18 cellular contexts compared by ENCODE assay signal in genomic region chr15:57522148-57522547, GRCh38.
DNase-seq lines count a peak whose midpoint lies in the region; ATAC-seq and TF ChIP-seq lines count a peak whose summit lies in the region.
"Had no signal": no experiment of that assay in that cellular context is flagged by ENCODE, and none has a peak within 500 bp of the region (broad histone marks: within the 10 kb centered on the region; RNA-seq: fewer than 3 reads in every experiment).

No MANE protein-coding gene starts in this region.

- TF ChIP-seq EP300 in Ishikawa (IDR thresholded peaks at IDR 0.05; ENCODE audit: borderline replicate concordance), result peak; percentile 89

- DNase-seq in endothelial cell (ENCODE audit: low spot score) (no peak), lower lobe of right lung (no peak), occipital lobe (lab: John Stamatoyannopoulos, UW) (no peak), GOT3 (lab: John Stamatoyannopoulos, UW) (no peak), T-cell (no peak)
- DNase-seq: activated CD4-positive, alpha-beta T cell treated with anti-CD3 and anti-CD28 coated beads, Interleukin-2, amount 50 U/mL, for 48 hours; activated naive CD4-positive, alpha-beta T cell treated with anti-CD3 and anti-CD28 coated beads, Interleukin-2, amount 50 U/mL, for 16 hours; activated T-cell treated with anti-CD3 and anti-CD28 coated beads, Interleukin-2, amount 50 U/mL, for 1 hour; cortex of kidney; NCI-H82; stimulated activated CD4-positive, alpha-beta T cell treated with anti-CD3 and anti-CD28 coated beads, Interleukin-4, amount 100 ng/mL, for 1 hour had no signal

- H3K9me3 Mint-ChIP-seq in endothelial cell (ENCODE audit: unreplicated experiment) (no peaks in the 10 kb centered on the region), T-cell (no peaks in the 10 kb centered on the region)
- H3K9me3 Mint-ChIP-seq: neural progenitor cell had no signal

- no peak overlapping the region for H3K4me3 ChIP-seq in lower lobe of right lung
- H3K4me3 ChIP-seq: gastroesophageal sphincter, neural progenitor cell had no signal

- peaks cover 15% of the 10 kb centered on the region for H3K36me3 ChIP-seq in lower lobe of right lung
- H3K36me3 ChIP-seq: neural progenitor cell had no signal

- POLR2A ChIA-PET in T-cell (lab: Charles Lee), result no interaction called here

- ATAC-seq in lower lobe of right lung, result peak; percentile 33 to 50
- ATAC-seq in T-cell (replicated peaks in 1 of 4), result no peak
- no peak for ATAC-seq in HG02759 (IDR thresholded peaks at IDR 0.05; ENCODE audit: unreplicated experiment)
- ATAC-seq: gastroesophageal sphincter, HCT116 had no signal

- intact Hi-C loops in lower lobe of right lung (cut with DNase I), result no loop called here

- H3K36me3 Mint-ChIP-seq in endothelial cell (ENCODE audit: low read depth, unreplicated experiment) (peaks cover 66% of the 10 kb centered on the region), T-cell (no peaks in the 10 kb centered on the region)
- H3K36me3 Mint-ChIP-seq: neural progenitor cell had no signal

- H3K27ac ChIP-seq in 22Rv1 (peak overlapping the region; percentile 53), lower lobe of right lung (peak overlapping the region; percentile 27)
- H3K27ac ChIP-seq: epithelial cell of prostate, gastroesophageal sphincter, neural progenitor cell had no signal

- H3K4me1 ChIP-seq in lower lobe of right lung, result peaks cover 4% of the 10 kb centered on the region
- H3K4me1 ChIP-seq: neural progenitor cell had no signal

- H3K27me3 Mint-ChIP-seq in endothelial cell (ENCODE audit: unreplicated experiment) (peaks cover 8% of the 10 kb centered on the region), T-cell (peaks cover 7 to 8% of the 10 kb centered on the region in 2 donors)

- no peak for TF ChIP-seq RAD21 in Ishikawa (IDR thresholded peaks at IDR 0.05; ENCODE audit: low read depth)

- H3K27ac Mint-ChIP-seq in endothelial cell (ENCODE audit: unreplicated experiment) (peak overlapping the region; percentile 57), T-cell (no peak overlapping the region)
- H3K27ac Mint-ChIP-seq: neural progenitor cell had no signal

- H3K4me3 Mint-ChIP-seq in endothelial cell (ENCODE audit: unreplicated experiment) (no peak overlapping the region), T-cell (no peak overlapping the region)
- H3K4me3 Mint-ChIP-seq: neural progenitor cell had no signal

- TF ChIP-seq CTCF in 22Rv1 (IDR thresholded peaks at IDR 0.05) (no peak), endothelial cell (IDR thresholded peaks at IDR 0.05; ENCODE audit: unreplicated experiment) (no peak), lower lobe of right lung (IDR thresholded peaks at IDR 0.05) (no peak)

- no peaks in the 10 kb centered on the region for H3K27me3 ChIP-seq in lower lobe of right lung (ENCODE audit: low read depth)
- H3K27me3 ChIP-seq: gastroesophageal sphincter, neural progenitor cell had no signal

- CTCF ChIA-PET in T-cell (lab: Charles Lee), result no interaction called here

- H3K4me1 Mint-ChIP-seq in endothelial cell (ENCODE audit: unreplicated experiment) (peaks cover 42% of the 10 kb centered on the region), T-cell (no peaks in the 10 kb centered on the region)

- no peaks in the 10 kb centered on the region for H3K9me3 ChIP-seq in lower lobe of right lung
- H3K9me3 ChIP-seq: gastroesophageal sphincter had no signal

TF ChIP-seq in Ishikawa, 13 proteins besides CTCF, POLR2A, EP300 and RAD21:
- TF ChIP-seq TEAD4 (IDR thresholded peaks at IDR 0.05) (peak; percentile 67), CEBPB (IDR thresholded peaks at IDR 0.05) (no peak), USF1 (IDR thresholded peaks at IDR 0.05) (peak; percentile 75), MAX (IDR thresholded peaks at IDR 0.05) (peak; percentile 80), TAF1 (IDR thresholded peaks at IDR 0.05; ENCODE audit: low read depth) (0 out of 2 replicates have a peak, but pooled peaks have one; percentile 50), TCF12 (IDR thresholded peaks at IDR 0.05; ENCODE audit: low read depth) (peak; percentile 78), EGR1 (IDR thresholded peaks at IDR 0.05) (no peak), ZBTB7A (IDR thresholded peaks at IDR 0.05; ENCODE audit: low read depth) (no peak), NFIC (IDR thresholded peaks at IDR 0.05) (peak; percentile 89), FOXM1 (IDR thresholded peaks at IDR 0.05; ENCODE audit: borderline replicate concordance, low read depth) (no peak; the same call in 1 of the 2 replicates), YY1 (IDR thresholded peaks at IDR 0.05; ENCODE audit: low read depth) (0 out of 2 replicates have a peak, but pooled peaks have one; percentile 52), REST (IDR thresholded peaks at IDR 0.05; ENCODE audit: low read depth) (no peak), CREB1 (IDR thresholded peaks at IDR 0.05; ENCODE audit: low read depth) (no peak)

Comparison
In these comparisons a context has a peak if more than half of its experiments do, and no peak if none do; other contexts are left out.
1. ATAC-seq: peak in lower lobe of right lung (2 of 2); none in T-cell (0 of 4) and HG02759 (single experiment).